Comparison of ENCODE assay signal across 38 cellular contexts in the genomic region with DNA sequence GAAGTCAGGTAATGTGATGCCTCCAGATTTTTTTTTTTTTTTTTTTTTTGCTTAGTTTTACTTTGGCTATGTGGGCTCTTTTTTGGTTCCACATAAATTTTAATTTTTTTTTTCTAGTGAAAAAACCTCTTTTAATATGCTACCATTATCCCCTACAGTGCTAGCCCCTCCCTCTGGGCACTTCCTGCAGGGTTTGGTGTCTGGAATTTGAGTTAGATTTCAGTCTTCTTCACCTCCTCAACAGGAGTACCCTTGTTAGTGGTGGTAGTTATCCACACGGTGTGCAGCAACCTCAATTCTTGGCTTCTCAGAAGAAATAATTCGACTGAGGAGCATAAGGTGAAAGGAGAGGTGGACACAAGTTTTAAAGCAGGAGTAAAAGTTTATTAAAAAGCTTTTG.
"Had no signal": no experiment of that assay in that cellular context is flagged by ENCODE, and none has a peak within 500 bp of the region (broad histone marks: within the 10 kb centered on the region; RNA-seq: fewer than 3 reads in every experiment).

No MANE protein-coding gene starts in this region.

- ATAC-seq: activated naive CD4-positive, alpha-beta T cell treated with anti-CD3 and anti-CD28 coated beads, Interleukin-2, amount 50 U/mL, for 72 hours; activated naive CD8-positive, alpha-beta T cell treated with anti-CD3 and anti-CD28 coated beads, Interleukin-2, amount 50 U/mL, for 24 hours; activated T-cell treated with anti-CD3 and anti-CD28 coated beads, Interleukin-2, amount 50 U/mL, for 72 hours; activated T-helper 17 cell treated with anti-CD3 and anti-CD28 coated beads, Interleukin-2, amount 50 U/mL, for 72 hours; body of pancreas had no signal

- H3K27ac Mint-ChIP-seq: activated naive CD4-positive, alpha-beta T cell treated with anti-CD3 and anti-CD28 coated beads for 36 hours; activated naive CD4-positive, alpha-beta T cell treated with anti-CD3 and anti-CD28 coated beads, Interleukin-2, amount 10 ng/mL, durations not matched to agents 7 days and 5 days; activated naive CD4-positive, alpha-beta T cell treated with anti-CD3 and anti-CD28 coated beads, Interleukin-2, amount 50 U/mL, for 24 hours; activated naive CD4-positive, alpha-beta T cell treated with anti-CD3 and anti-CD28 coated beads, Interleukin-2, amount 50 U/mL, for 72 hours; activated naive CD8-positive, alpha-beta T cell; activated naive CD8-positive, alpha-beta T cell treated with anti-CD3 and anti-CD28 coated beads for 36 hours; activated naive CD8-positive, alpha-beta T cell treated with anti-CD3 and anti-CD28 coated beads, Interleukin-2, amount 10 ng/mL, durations not matched to agents 7 days and 5 days; activated naive CD8-positive, alpha-beta T cell treated with anti-CD3 and anti-CD28 coated beads, Interleukin-2, amount 50 U/mL, for 24 hours; activated T-cell treated with anti-CD3 and anti-CD28 coated beads, Interleukin-2, amount 50 U/mL, for 24 hours; activated T-cell treated with anti-CD3 and anti-CD28 coated beads, Interleukin-2, amount 50 U/mL, for 72 hours; activated T-helper 1 cell treated with anti-CD3 and anti-CD28 coated beads, Interleukin-12 subunit alpha, Interleukin-12 subunit beta, Interleukin-2, Interleukin-4 antibody, amounts not matched to agents 30 ng/mL and 10 ng/mL and 1 ng/mL, durations not matched to agents 14 hours and 24 hours and 36 hours; activated T-helper 17 cell treated with anti-CD3 and anti-CD28 coated beads, Interleukin-2, amount 50 U/mL, for 72 hours; activated T-helper 2 cell treated with anti-CD3 and anti-CD28 coated beads, Interferon-gamma antibody, Interleukin-2, Interleukin-4, amounts not matched to agents 10 μg/mL and 5 μg/mL and 100 μg/mL, durations not matched to agents 14 hours and 24 hours and 36 hours; brain had no signal

- H3K36me3 Mint-ChIP-seq: activated naive CD4-positive, alpha-beta T cell treated with anti-CD3 and anti-CD28 coated beads, Interleukin-2, amount 10 ng/mL, durations not matched to agents 7 days and 5 days; activated naive CD4-positive, alpha-beta T cell treated with anti-CD3 and anti-CD28 coated beads, Interleukin-2, amount 50 U/mL, for 24 hours; activated naive CD4-positive, alpha-beta T cell treated with anti-CD3 and anti-CD28 coated beads, Interleukin-2, amount 50 U/mL, for 72 hours; activated naive CD8-positive, alpha-beta T cell; activated naive CD8-positive, alpha-beta T cell treated with anti-CD3 and anti-CD28 coated beads for 36 hours; activated naive CD8-positive, alpha-beta T cell treated with anti-CD3 and anti-CD28 coated beads, Interleukin-2, amount 10 ng/mL, durations not matched to agents 7 days and 5 days; brain had no signal

- FAIRE-seq: astrocyte had no signal

- H3K4me1 Mint-ChIP-seq: activated naive CD4-positive, alpha-beta T cell treated with anti-CD3 and anti-CD28 coated beads, Interleukin-2, amount 10 ng/mL, durations not matched to agents 7 days and 5 days; activated naive CD4-positive, alpha-beta T cell treated with anti-CD3 and anti-CD28 coated beads, Interleukin-2, amount 50 U/mL, for 24 hours; activated naive CD8-positive, alpha-beta T cell treated with anti-CD3 and anti-CD28 coated beads for 36 hours; activated naive CD8-positive, alpha-beta T cell treated with anti-CD3 and anti-CD28 coated beads, Interleukin-2, amount 10 ng/mL, durations not matched to agents 7 days and 5 days; activated naive CD8-positive, alpha-beta T cell treated with anti-CD3 and anti-CD28 coated beads, Interleukin-2, amount 50 U/mL, for 24 hours; activated T-helper 17 cell treated with anti-CD3 and anti-CD28 coated beads, Interleukin-2, amount 50 U/mL, for 72 hours; brain; central memory CD8-positive, alpha-beta T cell had no signal

- H3K36me3 ChIP-seq: adrenal gland, ascending aorta, brain microvascular endothelial cell, cardiac muscle cell had no signal

- H3K4me1 ChIP-seq: adrenal gland, body of pancreas had no signal

- H3K27me3 Mint-ChIP-seq: activated naive CD4-positive, alpha-beta T cell treated with anti-CD3 and anti-CD28 coated beads, Interleukin-2, amount 10 ng/mL, durations not matched to agents 7 days and 5 days had no signal

- H3K9me3 ChIP-seq: adrenal gland, ascending aorta, body of pancreas had no signal

- H3K4me3 ChIP-seq: adrenal gland, ascending aorta, body of pancreas, cardiac muscle cell had no signal

- H3K27me3 ChIP-seq: adrenal gland, ascending aorta, body of pancreas, brain microvascular endothelial cell, cardiac muscle cell had no signal

- DNase-seq: activated effector memory CD4-positive, alpha-beta T cell treated with anti-CD3 and anti-CD28 coated beads, Interleukin-2, amount 50 U/mL, for 16 hours; activated effector memory CD4-positive, alpha-beta T cell treated with Interleukin-2 at 50 U/mL for 16 hours; activated gamma-delta T cell; activated gamma-delta T cell treated with Interleukin-2 at 50 U/mL for 16 hours; activated naive CD4-positive, alpha-beta T cell; activated naive CD4-positive, alpha-beta T cell treated with anti-CD3 and anti-CD28 coated beads for 36 hours; activated naive CD4-positive, alpha-beta T cell treated with anti-CD3 and anti-CD28 coated beads, Interleukin-2, amount 10 ng/mL, durations not matched to agents 7 days and 5 days; activated naive CD4-positive, alpha-beta T cell treated with anti-CD3 and anti-CD28 coated beads, Interleukin-2, amount 50 U/mL, for 16 hours; activated naive CD4-positive, alpha-beta T cell treated with Interleukin-2 at 50 U/mL for 16 hours; activated naive CD8-positive, alpha-beta T cell treated with anti-CD3 and anti-CD28 coated beads for 36 hours; activated naive CD8-positive, alpha-beta T cell treated with anti-CD3 and anti-CD28 coated beads, Interleukin-2, amount 10 ng/mL, durations not matched to agents 7 days and 5 days; activated naive CD8-positive, alpha-beta T cell treated with anti-CD3 and anti-CD28 coated beads, Interleukin-2, amount 50 U/mL, for 24 hours; activated T-cell treated with anti-CD3 and anti-CD28 coated beads, Interleukin-2, amount 50 U/mL, for 1 hour; activated T-cell treated with anti-CD3 and anti-CD28 coated beads, Interleukin-2, amount 50 U/mL, for 24 hours; activated T-cell treated with anti-CD3 and anti-CD28 coated beads, Interleukin-2, amount 50 U/mL, for 4 hours; activated T-cell treated with anti-CD3 and anti-CD28 coated beads, Interleukin-2, amount 50 U/mL, for 48 hours; activated T-cell treated with anti-CD3 and anti-CD28 coated beads, Interleukin-2, amount 50 U/mL, for 72 hours; adrenal gland; amniotic stem cell; amygdala; anterior cingulate cortex; aorta; body of pancreas; brain microvascular endothelial cell; caudate nucleus; central memory CD4-positive, alpha-beta T cell; cerebellar nuclear complex had no signal

- H3K9me3 Mint-ChIP-seq: activated naive CD4-positive, alpha-beta T cell treated with anti-CD3 and anti-CD28 coated beads for 36 hours; activated naive CD4-positive, alpha-beta T cell treated with anti-CD3 and anti-CD28 coated beads, Interleukin-2, amount 10 ng/mL, durations not matched to agents 7 days and 5 days; activated naive CD4-positive, alpha-beta T cell treated with anti-CD3 and anti-CD28 coated beads, Interleukin-2, amount 50 U/mL, for 24 hours; activated naive CD4-positive, alpha-beta T cell treated with anti-CD3 and anti-CD28 coated beads, Interleukin-2, amount 50 U/mL, for 72 hours; activated naive CD8-positive, alpha-beta T cell treated with anti-CD3 and anti-CD28 coated beads for 36 hours; activated naive CD8-positive, alpha-beta T cell treated with anti-CD3 and anti-CD28 coated beads, Interleukin-2, amount 10 ng/mL, durations not matched to agents 7 days and 5 days; activated naive CD8-positive, alpha-beta T cell treated with anti-CD3 and anti-CD28 coated beads, Interleukin-2, amount 50 U/mL, for 24 hours; activated T-cell treated with anti-CD3 and anti-CD28 coated beads, Interleukin-2, amount 50 U/mL, for 24 hours; activated T-cell treated with anti-CD3 and anti-CD28 coated beads, Interleukin-2, amount 50 U/mL, for 4 hours; activated T-cell treated with anti-CD3 and anti-CD28 coated beads, Interleukin-2, amount 50 U/mL, for 72 hours; activated T-helper 1 cell treated with anti-CD3 and anti-CD28 coated beads, Interleukin-12 subunit alpha, Interleukin-12 subunit beta, Interleukin-2, Interleukin-4 antibody, amounts not matched to agents 30 ng/mL and 10 ng/mL and 1 ng/mL, durations not matched to agents 14 hours and 24 hours and 36 hours; activated T-helper 17 cell treated with anti-CD3 and anti-CD28 coated beads, Interleukin-2, amount 50 U/mL, for 72 hours; activated T-helper 2 cell treated with anti-CD3 and anti-CD28 coated beads, Interferon-gamma antibody, Interleukin-2, Interleukin-4, amounts not matched to agents 10 μg/mL and 5 μg/mL and 100 μg/mL, durations not matched to agents 14 hours and 24 hours and 36 hours; central memory CD8-positive, alpha-beta T cell had no signal

- H3K27ac ChIP-seq: adrenal gland, ascending aorta, body of pancreas, brain microvascular endothelial cell, cardiac muscle cell had no signal

- H3K4me3 Mint-ChIP-seq: activated naive CD4-positive, alpha-beta T cell treated with anti-CD3 and anti-CD28 coated beads for 36 hours; activated naive CD4-positive, alpha-beta T cell treated with anti-CD3 and anti-CD28 coated beads, Interleukin-2, amount 10 ng/mL, durations not matched to agents 7 days and 5 days; activated naive CD4-positive, alpha-beta T cell treated with anti-CD3 and anti-CD28 coated beads, Interleukin-2, amount 50 U/mL, for 24 hours; activated naive CD8-positive, alpha-beta T cell; activated naive CD8-positive, alpha-beta T cell treated with anti-CD3 and anti-CD28 coated beads for 36 hours; activated naive CD8-positive, alpha-beta T cell treated with anti-CD3 and anti-CD28 coated beads, Interleukin-2, amount 10 ng/mL, durations not matched to agents 7 days and 5 days; activated naive CD8-positive, alpha-beta T cell treated with anti-CD3 and anti-CD28 coated beads, Interleukin-2, amount 50 U/mL, for 24 hours; activated T-cell treated with anti-CD3 and anti-CD28 coated beads, Interleukin-2, amount 50 U/mL, for 24 hours; activated T-cell treated with anti-CD3 and anti-CD28 coated beads, Interleukin-2, amount 50 U/mL, for 4 hours; activated T-cell treated with anti-CD3 and anti-CD28 coated beads, Interleukin-2, amount 50 U/mL, for 72 hours; activated T-helper 1 cell treated with anti-CD3 and anti-CD28 coated beads, Interleukin-12 subunit alpha, Interleukin-12 subunit beta, Interleukin-2, Interleukin-4 antibody, amounts not matched to agents 30 ng/mL and 10 ng/mL and 1 ng/mL, durations not matched to agents 14 hours and 24 hours and 36 hours; activated T-helper 17 cell treated with anti-CD3 and anti-CD28 coated beads, Interleukin-2, amount 50 U/mL, for 72 hours; brain; central memory CD8-positive, alpha-beta T cell had no signal
